ENCODE assay signal across 9 cellular contexts in the genomic region with DNA sequence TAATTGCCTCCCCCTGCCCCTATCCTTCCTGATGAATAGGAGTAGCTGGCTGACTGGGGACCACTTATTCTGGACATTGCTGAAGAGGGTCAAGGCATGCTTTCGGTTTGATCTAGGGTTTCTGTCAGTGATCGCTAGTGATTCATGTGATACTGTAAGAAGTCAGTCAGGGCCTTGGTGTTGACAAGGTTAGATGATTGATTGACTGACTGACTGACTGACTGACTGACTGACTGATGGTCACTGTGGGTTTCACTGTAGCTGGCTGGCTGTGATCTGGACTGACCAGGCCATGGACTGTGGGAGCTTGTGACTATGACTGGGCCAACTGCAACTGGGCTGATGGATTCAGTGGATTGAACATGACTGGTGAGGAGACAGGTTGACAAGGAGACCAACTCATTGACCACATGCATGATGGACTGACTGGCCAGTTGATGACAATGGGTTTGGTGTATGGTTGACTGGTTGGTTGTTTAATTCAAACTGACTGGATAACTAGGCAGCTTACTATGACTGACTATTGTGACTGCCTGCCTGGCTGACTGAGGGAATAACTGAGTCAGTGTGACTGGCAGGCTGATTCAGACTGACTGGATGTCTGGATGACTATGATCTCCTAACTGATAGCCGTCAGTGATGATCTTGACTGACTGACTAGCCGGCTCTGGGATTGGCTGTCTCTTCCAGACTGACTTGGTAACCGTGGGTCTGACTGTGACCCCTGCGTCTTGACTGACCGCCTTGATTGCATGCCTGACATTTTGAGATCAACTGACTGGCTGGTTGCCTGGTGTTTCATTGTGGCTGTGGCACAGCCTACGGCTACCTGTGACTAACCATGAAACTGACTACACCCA.
A peak's percentile ranks its signal among the peaks of the same experiment; 100 is the strongest.
DNase-seq lines count a peak whose midpoint lies in the region; TF ChIP-seq lines count a peak whose summit lies in the region.
"Had no signal": no experiment of that assay in that cellular context is flagged by ENCODE, and none has a peak within 500 bp of the region (broad histone marks: within the 10 kb centered on the region; RNA-seq: fewer than 3 reads in every experiment).

No MANE protein-coding gene starts in this region.

- H3K4me1 ChIP-seq in Peyer's patch, result peaks cover 0 to 8% (median 0%) of the 10 kb centered on the region in 4 donors

- CTCF ChIA-PET in HEK293T (lab: Yijun Ruan, JAX), result no interaction called here

- H3K36me3 ChIP-seq in H7 (replicated peaks; ENCODE audit: control insufficient read depth, insufficient read depth, low read length), result no peaks in the 10 kb centered on the region
- H3K36me3 ChIP-seq in Peyer's patch, result no peaks in the 10 kb centered on the region

- H3K27me3 ChIP-seq in H7 (ENCODE audit: control insufficient read depth, insufficient read depth, low read length), result no peaks in the 10 kb centered on the region
- H3K27me3 ChIP-seq in Peyer's patch, result no peaks in the 10 kb centered on the region

- peak overlapping the region; percentile 39 for H3K27ac ChIP-seq in 22Rv1
- peak overlapping the region in 1 of 4 donors; percentile 13 for H3K27ac ChIP-seq in Peyer's patch

- no peaks in the 10 kb centered on the region for H3K9me3 ChIP-seq in Peyer's patch

- POLR2A ChIA-PET in HEK293T (lab: Yijun Ruan, JAX), result no interaction called here

- H3K4me3 ChIP-seq in H7 (ENCODE audit: insufficient read depth, low read depth, low read length) (no peak overlapping the region), Peyer's patch (no peak overlapping the region)

- TF ChIP-seq POLR2A in Peyer's patch (IDR thresholded peaks at IDR 0.05), result no peak

- DNase-seq in HEK293T (ENCODE audit: extremely low spot score) (no peak), renal cortical epithelial cell (ENCODE audit: low read depth) (peak; percentile 38), KG1 (lab: John Stamatoyannopoulos, UW) (no peak), H7 (no peak), T-helper 9 cell (no peak), Peyer's patch (no peak)
- peak; percentile 66 for DNase-seq in activated naive CD4-positive, alpha-beta T cell treated with anti-CD3 and anti-CD28 coated beads, Interleukin-2, amount 50 U/mL, for 16 hours
- DNase-seq: retina had no signal

- TF ChIP-seq CTCF in 22Rv1 (IDR thresholded peaks at IDR 0.05) (no peak), Peyer's patch (IDR thresholded peaks at IDR 0.05) (no peak)

TF ChIP-seq in HEK293T, 16 proteins besides CTCF, POLR2A, EP300 and RAD21:
- TF ChIP-seq BHLHE40 (IDR thresholded peaks at IDR 0.05; ENCODE audit: borderline replicate concordance) (no peak), PKNOX1 (IDR thresholded peaks at IDR 0.05) (peak; percentile 76), FOXA1 (IDR thresholded peaks at IDR 0.05) (no peak), ELF4 (IDR thresholded peaks at IDR 0.05) (no peak)

Comparison
In these comparisons a context has a peak if more than half of its experiments do, and no peak if none do; other contexts are left out.
1. DNase-seq: peak in activated naive CD4-positive, alpha-beta T cell treated with anti-CD3 and anti-CD28 coated beads, Interleukin-2, amount 50 U/mL, for 16 hours (single experiment) and renal cortical epithelial cell (single experiment); none in HEK293T (single experiment), KG1 (single experiment), H7 (single experiment), T-helper 9 cell (single experiment) and Peyer's patch (0 of 3).